8 cellular contexts compared by ENCODE assay signal in genomic region chr20:2470432-2471193, GRCh38. TPM values are rescaled to one million over a fixed set of nuclear protein-coding genes. Genes with fewer than 3 reads are reported as not detected.
A peak's percentile ranks its signal among the peaks of the same experiment; 100 is the strongest.
DNase-seq lines count a peak whose midpoint lies in the region; TF ChIP-seq lines count a peak whose summit lies in the region.

TSS of gene SNRPB (minus strand) at chr20:2470789. CDS start at chr20:2470690, 99 bp downstream.

- H3F3A ChIP-seq in MM.1S (ENCODE audit: insufficient read depth, low read length) (peaks cover 11% of the 10 kb centered on the region), neural cell (ENCODE audit: insufficient read depth, low read length, poor library complexity, severe bottlenecking) (no peaks in the 10 kb centered on the region)

- H3K79me2 ChIP-seq in MM.1S (ENCODE audit: low read length) (peaks cover 50% of the 10 kb centered on the region), neural cell (replicated peaks; ENCODE audit: insufficient read depth, low read length) (peaks cover 32% of the 10 kb centered on the region)

- in situ Hi-C loops in HAP-1 (cut with MboI; ENCODE audit: low sequenced_read_pairs), result no loop called here

- H2AFZ ChIP-seq in MM.1S (ENCODE audit: low read length), result peak within 1 kb of the TSS; percentile 97
- H2AFZ ChIP-seq in neural cell (ENCODE audit: low read depth, low read length), result peak within 1 kb of the TSS; percentile 67

- H3K4me3 ChIP-seq in HAP-1, result peak within 1 kb of the TSS; percentile 95
- H3K4me3 ChIP-seq in MM.1S (ENCODE audit: low read length), result peak within 1 kb of the TSS; percentile 76
- peak within 1 kb of the TSS; percentile 84 for H3K4me3 ChIP-seq in fibroblast of villous mesenchyme (ENCODE audit: low read depth, low read length)
- H3K4me3 ChIP-seq in neural cell (ENCODE audit: low read length), result peak within 1 kb of the TSS; percentile 86
- H3K4me3 ChIP-seq in stomach, result peak within 1 kb of the TSS; percentile 61 to 90 (median 76)

- DNase-seq in HAP-1 (ENCODE audit: low spot score in 2 of 2) (peak; percentile 97 to 98), MM.1S (peak; percentile 99), SIG-M5 (lab: John Stamatoyannopoulos, UW) (peak; percentile 99), activated gamma-delta T cell (lab: John Stamatoyannopoulos, UW) (peak; percentile 78), fibroblast of villous mesenchyme (ENCODE audit: low read depth) (peak; percentile 100), stomach (peak; percentile 98)

- H3K27me3 ChIP-seq in HAP-1 (ENCODE audit: low read depth) (no peaks in the 10 kb centered on the region), MM.1S (replicated peaks; ENCODE audit: insufficient read depth, low read length) (no peaks in the 10 kb centered on the region), neural cell (ENCODE audit: insufficient read depth, low read depth, low read length) (no peaks in the 10 kb centered on the region), stomach (no peaks in the 10 kb centered on the region)

- H3K9ac ChIP-seq in ES-I3 (ENCODE audit: low read depth, low read length) (peak within 1 kb of the TSS; percentile 82), MM.1S (ENCODE audit: low read length) (peak within 1 kb of the TSS; percentile 100), neural cell (ENCODE audit: low read length) (peak within 1 kb of the TSS; percentile 75)

- no peaks in the 10 kb centered on the region for H3K9me2 ChIP-seq in MM.1S (replicated peaks; ENCODE audit: insufficient read depth, low read length)
- H3K9me2 ChIP-seq in neural cell (ENCODE audit: insufficient read depth, low read length), result no peaks in the 10 kb centered on the region

- H3K9me3 ChIP-seq in ES-I3 (ENCODE audit: control insufficient read depth, insufficient read depth, low read length) (no peaks in the 10 kb centered on the region), HAP-1 (no peaks in the 10 kb centered on the region), MM.1S (replicated peaks; ENCODE audit: insufficient read depth, low read length) (no peaks in the 10 kb centered on the region), neural cell (ENCODE audit: low read length) (no peaks in the 10 kb centered on the region), stomach (no peaks in the 10 kb centered on the region)

- TF ChIP-seq POLR2A in stomach (IDR thresholded peaks at IDR 0.05), result peak in 2 of 4 donors; percentile 73 to 84

- H3K4me2 ChIP-seq in MM.1S (ENCODE audit: low read depth, low read length), result peak within 1 kb of the TSS; percentile 98
- H3K4me2 ChIP-seq in neural cell (ENCODE audit: low read length), result peak within 1 kb of the TSS; percentile 88

- H3K4me1 ChIP-seq in ES-I3 (ENCODE audit: insufficient read depth, low read length), result peaks cover 15% of the 10 kb centered on the region
- peaks cover 17% of the 10 kb centered on the region for H3K4me1 ChIP-seq in HAP-1
- peaks cover 15% of the 10 kb centered on the region for H3K4me1 ChIP-seq in MM.1S (ENCODE audit: low read length)
- peaks cover 14 to 35% (median 32%) of the 10 kb centered on the region in 4 donors for H3K4me1 ChIP-seq in stomach

- TF ChIP-seq CTCF in MM.1S (IDR thresholded peaks at IDR 0.05; ENCODE audit: low read length), result no peak
- no peak for TF ChIP-seq CTCF in fibroblast of villous mesenchyme (IDR thresholded peaks at IDR 0.05; ENCODE audit: insufficient read depth, low read depth, low read length)
- no peak for TF ChIP-seq CTCF in neural cell (IDR thresholded peaks at IDR 0.05; ENCODE audit: poor library complexity, severe bottlenecking)
- TF ChIP-seq CTCF in stomach (IDR thresholded peaks at IDR 0.05), result no peak

- H3K36me3 ChIP-seq in ES-I3 (ENCODE audit: insufficient read depth, low read length), result peaks cover 30% of the 10 kb centered on the region
- H3K36me3 ChIP-seq in HAP-1 (replicated peaks), result peaks cover 47% of the 10 kb centered on the region
- H3K36me3 ChIP-seq in MM.1S (replicated peaks; ENCODE audit: insufficient read depth, low read length), result peaks cover 19% of the 10 kb centered on the region
- peaks cover 2% of the 10 kb centered on the region for H3K36me3 ChIP-seq in neural cell (ENCODE audit: insufficient read depth, low read length)
- peaks cover 20 to 30% (median 25%) of the 10 kb centered on the region in 4 donors for H3K36me3 ChIP-seq in stomach

- peak; percentile 43 for TF ChIP-seq RAD21 in neural cell (conservative IDR thresholded peaks at IDR 0.05)

- TF ChIP-seq EP300 in neural cell (conservative IDR thresholded peaks at IDR 0.05; ENCODE audit: poor library complexity, severe bottlenecking) (peak; percentile 74), stomach (IDR thresholded peaks at IDR 0.05) (no peak)

- H4K20me1 ChIP-seq in MM.1S (ENCODE audit: insufficient read depth, low read length) (peaks cover 39% of the 10 kb centered on the region), neural cell (ENCODE audit: insufficient read depth) (no peaks in the 10 kb centered on the region)

- H3K27ac ChIP-seq in MM.1S (ENCODE audit: low read length), result peak within 1 kb of the TSS; percentile 90
- peak within 1 kb of the TSS; percentile 90 for H3K27ac ChIP-seq in neural cell (ENCODE audit: low read length)
- H3K27ac ChIP-seq in stomach, result peak within 1 kb of the TSS; percentile 89 to 97 (median 94)

- WGBS in stomach, 5 donors, result 0 to 3% (median 1%) methylated on average over 10 to 52 of the region's 52 CpGs

- intact Hi-C loops in stomach (cut with DNase I; ENCODE audit: low total_unique reads), result no loop called here

TF ChIP-seq in neural cell, 6 proteins besides CTCF, POLR2A, EP300 and RAD21:
- TF ChIP-seq EZH2 (IDR thresholded peaks at IDR 0.05; ENCODE audit: borderline replicate concordance, insufficient read depth, low read length, poor library complexity, severe bottlenecking) (no peak), REST (IDR thresholded peaks at IDR 0.05; ENCODE audit: borderline replicate concordance) (peak; percentile 92), TAF1 (IDR thresholded peaks at IDR 0.05; ENCODE audit: low read depth) (peak; percentile 71), SMC3 (conservative IDR thresholded peaks at IDR 0.05; ENCODE audit: poor library complexity) (peak; percentile 51), MXI1 (conservative IDR thresholded peaks at IDR 0.05; ENCODE audit: poor library complexity, severe bottlenecking) (peak; percentile 85), POLR2AphosphoS5 (IDR thresholded peaks at IDR 0.05) (peak; percentile 94)

RNA-seq across cellular contexts. Expression of gene SNRPB, which starts in this region (rescaled TPM):
- 146 and 153 TPM in 2 replicates for total RNA-seq in fibroblast of villous mesenchyme
- polyA plus RNA-seq in neural cell, result 289 and 335 TPM in 2 replicates
- polyA minus RNA-seq in neural cell, result 72.1 and 72.8 TPM in 2 replicates
- total RNA-seq in stomach, result 100 to 1,000 TPM in 4 of 5 donors, 10 to 100 TPM in 1; 46.4 to 329 (median 141) TPM
- polyA plus RNA-seq in stomach, result 100 to 1,000 TPM; 183 to 192 (median 183) TPM

Comparison
In these comparisons a context has a peak if more than half of its experiments do, and no peak if none do; other contexts are left out.
1. Peak in every context shown above with its lines: DNase-seq, H3K4me3 ChIP-seq and H3K27ac ChIP-seq.